12 cellular contexts compared by ENCODE assay signal in genomic region chr15:64891546-64891945, GRCh38. TPM values are rescaled to one million over a fixed set of nuclear protein-coding genes. Genes with fewer than 3 reads are reported as not detected.
DNase-seq lines count a peak whose midpoint lies in the region; ATAC-seq and TF ChIP-seq lines count a peak whose summit lies in the region.
"Had no signal": no experiment of that assay in that cellular context is flagged by ENCODE, and none has a peak within 500 bp of the region (broad histone marks: within the 10 kb centered on the region; RNA-seq: fewer than 3 reads in every experiment).

No MANE protein-coding gene starts in this region.

- no peak for TF ChIP-seq EP300 in suprapubic skin (IDR thresholded peaks at IDR 0.05)

- ATAC-seq in activated CD8-positive, alpha-beta T cell treated with anti-CD3 and anti-CD28 coated beads for 36 hours: no peak
- ATAC-seq in upper lobe of right lung: no peak

- no peaks in the 10 kb centered on the region for H3K79me2 ChIP-seq in mammary epithelial cell (ENCODE audit: insufficient read depth, low read length)

- TF ChIP-seq CTCF in mammary epithelial cell (conservative IDR thresholded peaks at IDR 0.05 in 1 of 2, IDR thresholded peaks at IDR 0.05 in 1 of 2; ENCODE audit: extremely low read depth in 1 of 2, insufficient read depth in 1 of 2, low read depth in 1 of 2, low read length in 2 of 2) (no peak), breast epithelium (IDR thresholded peaks at IDR 0.05) (no peak), upper lobe of right lung (IDR thresholded peaks at IDR 0.05) (no peak), suprapubic skin (IDR thresholded peaks at IDR 0.05) (no peak), tibial artery (IDR thresholded peaks at IDR 0.05) (no peak)
- TF ChIP-seq CTCF in activated CD8-positive, alpha-beta T cell treated with anti-CD3 and anti-CD28 coated beads for 36 hours (IDR thresholded peaks at IDR 0.05): no peak

- intact Hi-C loops in mammary epithelial cell (cut with micrococcal nuclease) (no loop called here), breast epithelium (cut with DNase I; ENCODE audit: low total_unique reads) (no loop called here), upper lobe of right lung (cut with DNase I) (no loop called here), tibial artery (cut with DNase I; ENCODE audit: low total_unique reads) (loop anchor here (10.0 kb wide), 1 partner anchor 47 kb away; the partner anchor contains the start of gene PLEKHO2)
- intact Hi-C loops in activated CD8-positive, alpha-beta T cell treated with anti-CD3 and anti-CD28 coated beads for 36 hours (cut with micrococcal nuclease): loop anchor here (5.0 kb wide), 2 partner anchors 49 to 64 kb away; partner anchors contain the start of genes PIF1 and PLEKHO2

- peak overlapping the region; percentile 9 for H2AFZ ChIP-seq in mammary epithelial cell (ENCODE audit: low read depth, low read length)

- H4K20me1 ChIP-seq in mammary epithelial cell (ENCODE audit: insufficient read depth, low read length): no peaks in the 10 kb centered on the region

- H3K36me3 Mint-ChIP-seq in activated CD8-positive, alpha-beta T cell treated with anti-CD3 and anti-CD28 coated beads for 36 hours (ENCODE audit: low read depth): no peaks in the 10 kb centered on the region

- dilution Hi-C loops in mammary epithelial cell (cut with HindIII; ENCODE audit: low sequenced_read_pairs): no loop called here

- H3K4me3 ChIP-seq in mammary epithelial cell (replicated peaks in 1 of 3; ENCODE audit: insufficient read depth in 1 of 3, low read depth in 2 of 3, low read length in 3 of 3) (no peak overlapping the region), breast epithelium (no peak overlapping the region), upper lobe of right lung (no peak overlapping the region), suprapubic skin (no peak overlapping the region), tibial artery (no peak overlapping the region)
- H3K4me3 ChIP-seq: MG63, sigmoid colon, uterus had no signal

- H3K27ac ChIP-seq in mammary epithelial cell (ENCODE audit: insufficient read depth, low read depth, low read length): no peak overlapping the region
- H3K27ac ChIP-seq in breast epithelium: peak overlapping the region in 1 of 2 donors; percentile 91
- H3K27ac ChIP-seq in layer of hippocampus (ENCODE audit: low read depth, low read length): peak overlapping the region; percentile 12
- peak overlapping the region; percentile 72 for H3K27ac ChIP-seq in upper lobe of right lung
- H3K27ac ChIP-seq in suprapubic skin: no peak overlapping the region
- H3K27ac ChIP-seq in tibial artery: no peak overlapping the region

- H3K4me3 Mint-ChIP-seq in activated CD8-positive, alpha-beta T cell treated with anti-CD3 and anti-CD28 coated beads for 36 hours: no peak overlapping the region

- no peak for DNase-seq in mammary epithelial cell
- DNase-seq in breast epithelium (ENCODE audit: low spot score in 2 of 2): no peak
- DNase-seq in activated CD8-positive, alpha-beta T cell treated with anti-CD3 and anti-CD28 coated beads for 36 hours: no peak
- DNase-seq in upper lobe of right lung: no peak
- no peak for DNase-seq in suprapubic skin (ENCODE audit: low spot score in 2 of 2)
- DNase-seq in tibial artery: no peak
- no peak for DNase-seq in RKO (ENCODE audit: low spot score)
- DNase-seq: MG63, NCI-H2227 treated with DMSO at 0.1 percent for 48 hours, sigmoid colon, uterus had no signal

- H3K9me3 ChIP-seq in mammary epithelial cell (replicated peaks; ENCODE audit: insufficient read depth, low read length) (no peaks in the 10 kb centered on the region), breast epithelium (no peaks in the 10 kb centered on the region), upper lobe of right lung (no peaks in the 10 kb centered on the region), suprapubic skin (no peaks in the 10 kb centered on the region), tibial artery (no peaks in the 10 kb centered on the region)
- H3K9me3 ChIP-seq: MG63, sigmoid colon, uterus had no signal

- in situ Hi-C loops in mammary epithelial cell (cut with MboI; ENCODE audit: low sequenced_read_pairs in 2 of 2): no loop called here

- H3K27ac Mint-ChIP-seq in activated CD8-positive, alpha-beta T cell treated with anti-CD3 and anti-CD28 coated beads for 36 hours: peak overlapping the region; percentile 99

- H3K27me3 ChIP-seq in mammary epithelial cell (ENCODE audit: insufficient read depth, low read length) (no peaks in the 10 kb centered on the region), breast epithelium (no peaks in the 10 kb centered on the region), layer of hippocampus (ENCODE audit: control insufficient read depth, insufficient read depth, low read length) (no peaks in the 10 kb centered on the region), upper lobe of right lung (no peaks in the 10 kb centered on the region), suprapubic skin (no peaks in the 10 kb centered on the region), tibial artery (no peaks in the 10 kb centered on the region)
- H3K27me3 ChIP-seq: MG63, sigmoid colon, uterus had no signal

- no peaks in the 10 kb centered on the region for H3K36me3 ChIP-seq in mammary epithelial cell (ENCODE audit: insufficient read depth, low read length)
- H3K36me3 ChIP-seq in breast epithelium: no peaks in the 10 kb centered on the region
- no peaks in the 10 kb centered on the region for H3K36me3 ChIP-seq in upper lobe of right lung
- H3K36me3 ChIP-seq in suprapubic skin: no peaks in the 10 kb centered on the region
- no peaks in the 10 kb centered on the region for H3K36me3 ChIP-seq in tibial artery
- H3K36me3 ChIP-seq: MG63, sigmoid colon, uterus had no signal

- H3K9ac ChIP-seq in mammary epithelial cell (ENCODE audit: insufficient read depth, low read length): no peak overlapping the region

- peaks cover 49% of the 10 kb centered on the region for H3K4me1 Mint-ChIP-seq in activated CD8-positive, alpha-beta T cell treated with anti-CD3 and anti-CD28 coated beads for 36 hours (ENCODE audit: low read depth)

- CTCF ChIA-PET in mammary epithelial cell (lab: Charles Lee; ENCODE audit: low non-redundant PET): no interaction called here
- CTCF ChIA-PET in activated CD8-positive, alpha-beta T cell treated with anti-CD3 and anti-CD28 coated beads for 36 hours (lab: Charles Lee): interaction anchor here (4.6 kb wide), 1 partner anchor 9 kb away, joined by 38 read pairs; no protein-coding TSS in a partner anchor

- H3K4me1 ChIP-seq in mammary epithelial cell (ENCODE audit: insufficient read depth, low read length): peaks cover 20% of the 10 kb centered on the region
- peaks cover 0 to 11% of the 10 kb centered on the region in 2 donors for H3K4me1 ChIP-seq in breast epithelium
- H3K4me1 ChIP-seq in upper lobe of right lung: peaks cover 45% of the 10 kb centered on the region
- H3K4me1 ChIP-seq in suprapubic skin: peaks cover 43% of the 10 kb centered on the region
- peaks cover 0 to 32% (median 16%) of the 10 kb centered on the region in 4 donors for H3K4me1 ChIP-seq in tibial artery

- no peaks in the 10 kb centered on the region for H3K27me3 Mint-ChIP-seq in activated CD8-positive, alpha-beta T cell treated with anti-CD3 and anti-CD28 coated beads for 36 hours

- no peaks in the 10 kb centered on the region for H3K9me3 Mint-ChIP-seq in activated CD8-positive, alpha-beta T cell treated with anti-CD3 and anti-CD28 coated beads for 36 hours

- no TSS peak for BruUV-seq in mammary epithelial cell (replicated peaks; lab: Mats Ljungman, UMichigan)

- no peak overlapping the region for H3K4me2 ChIP-seq in mammary epithelial cell (ENCODE audit: insufficient read depth, low read depth, low read length)

- POLR2A ChIA-PET in activated CD8-positive, alpha-beta T cell treated with anti-CD3 and anti-CD28 coated beads for 36 hours (lab: Charles Lee): interaction anchor here (3.5 kb wide), 1 partner anchor 51 kb away, joined by 22 read pairs; the partner anchor contains the start of gene PLEKHO2

- TF ChIP-seq POLR2A in breast epithelium (IDR thresholded peaks at IDR 0.05) (no peak), suprapubic skin (IDR thresholded peaks at IDR 0.05) (no peak)

RNA-seq across cellular contexts. Expression of gene ANKDD1A, which starts 20.2 kb away (rescaled TPM):
- total RNA-seq in mammary epithelial cell: 1 to 10 TPM in 1 of 2 donors, under 1 TPM in 1; 0.83 to 1.6 TPM
- 2.3 TPM for polyA plus RNA-seq in mammary epithelial cell
- polyA minus RNA-seq in mammary epithelial cell: not detected
- 1 to 10 TPM; 3.2 to 7.8 (median 7.2) TPM for total RNA-seq in breast epithelium
- total RNA-seq in activated CD8-positive, alpha-beta T cell treated with anti-CD3 and anti-CD28 coated beads for 36 hours: 1 to 10 TPM; 3.4 to 4.3 TPM
- 6.0 TPM for total RNA-seq in upper lobe of right lung
- 1 to 10 TPM; 2.1 to 3.6 (median 2.8) TPM for total RNA-seq in suprapubic skin

RNA-seq across cellular contexts. Expression of gene PLEKHO2, which starts 49.8 kb away (rescaled TPM):
- total RNA-seq in mammary epithelial cell (1 to 10 TPM; 6.0 to 7.5 TPM), breast epithelium (10 to 100 TPM; 21.1 to 33.3 (median 26.5) TPM), upper lobe of right lung (62.8 TPM), suprapubic skin (10 to 100 TPM in 1 of 4 donors, 1 to 10 TPM in 3; 6.7 to 13.8 (median 8.0) TPM)
- polyA plus RNA-seq in mammary epithelial cell: 11.3 TPM
- polyA minus RNA-seq in mammary epithelial cell: 8.8 TPM
- 10 to 100 TPM; 10.1 to 10.4 TPM for total RNA-seq in activated CD8-positive, alpha-beta T cell treated with anti-CD3 and anti-CD28 coated beads for 36 hours

Comparison
In these comparisons a context has a peak if more than half of its experiments do, and no peak if none do; other contexts are left out.
1. H3K27ac ChIP-seq: peak in layer of hippocampus (single experiment) and upper lobe of right lung (single experiment); none in mammary epithelial cell (single experiment), suprapubic skin (single experiment) and tibial artery (0 of 2).
2. intact Hi-C loops: an anchor here in activated CD8-positive, alpha-beta T cell treated with anti-CD3 and anti-CD28 coated beads for 36 hours (5.0 kb wide) and tibial artery (10.0 kb wide); none called in mammary epithelial cell, breast epithelium and upper lobe of right lung.